Comparison of ENCODE assay signal across 19 cellular contexts in the genomic region with DNA sequence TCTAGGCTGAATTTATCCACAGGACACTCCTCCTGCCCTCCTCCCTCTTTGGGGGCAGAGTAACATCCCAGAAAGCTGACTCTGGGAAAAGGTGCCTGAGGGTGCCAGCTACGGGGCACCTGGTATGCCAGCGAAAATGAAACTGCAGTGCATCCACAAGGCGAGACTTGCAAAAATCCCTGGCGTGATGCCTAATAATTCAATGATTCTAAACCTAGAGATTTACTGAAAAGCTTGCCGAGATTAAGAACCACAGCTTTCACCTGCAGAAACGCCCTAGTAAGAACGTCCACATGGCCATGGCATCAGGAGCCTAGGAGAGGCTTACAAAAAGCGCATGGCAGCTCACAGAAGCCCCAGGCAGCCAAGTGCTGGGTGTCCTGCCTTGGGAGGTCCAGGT. TPM values are rescaled to one million over a fixed set of nuclear protein-coding genes. Genes with fewer than 3 reads are reported as not detected.
DNase-seq lines count a peak whose midpoint lies in the region; ATAC-seq and TF ChIP-seq lines count a peak whose summit lies in the region.
"Had no signal": no experiment of that assay in that cellular context is flagged by ENCODE, and none has a peak within 500 bp of the region (broad histone marks: within the 10 kb centered on the region; RNA-seq: fewer than 3 reads in every experiment).

No MANE protein-coding gene starts in this region.

- H3K4me1 ChIP-seq in MM.1S (ENCODE audit: low read length) = no peaks in the 10 kb centered on the region
- H3K4me1 ChIP-seq in breast epithelium = peaks cover 9 to 10% of the 10 kb centered on the region in 2 donors
- peaks cover 23 to 73% of the 10 kb centered on the region in 2 donors for H3K4me1 ChIP-seq in left lung

- H3K4me3 ChIP-seq in MM.1S (ENCODE audit: low read length) (no peak overlapping the region), breast epithelium (no peak overlapping the region), left lung (no peak overlapping the region)

- H3K9ac ChIP-seq in MM.1S (ENCODE audit: low read length) = no peak overlapping the region
- H3K9ac ChIP-seq: SK-N-SH had no signal

- DNase-seq in D341Med (ENCODE audit: low spot score) (peak; percentile 67), MM.1S (peak; percentile 13), breast epithelium (ENCODE audit: low spot score in 2 of 2) (peak; percentile 7 to 52), left lung (no peak), NCI-H446 (lab: John Stamatoyannopoulos, UW) (no peak), AML-193 (lab: John Stamatoyannopoulos, UW) (no peak), CD1c-positive myeloid dendritic cell (ENCODE audit: extremely low spot score) (no peak)
- DNase-seq: CD8-positive, alpha-beta memory T cell; DMS153; H7; KG1; NCI-H1105 treated with DMSO at 0.1 percent for 48 hours; NCI-H187; NCI-H2171; NCI-H526; PC-3; Right ventricle myocardium superior; SK-N-SH had no signal

- H3K4me2 ChIP-seq in MM.1S (ENCODE audit: low read depth, low read length) = peak overlapping the region; percentile 21; the same call in 1 of the 2 replicates
- H3K4me2 ChIP-seq: SK-N-SH had no signal

- intact Hi-C loops in breast epithelium (cut with DNase I; ENCODE audit: low total_unique reads) (no loop called here), left lung (cut with DNase I) (no loop called here)

- ATAC-seq in left lung (no peak), HG02981 (IDR thresholded peaks at IDR 0.05; ENCODE audit: unreplicated experiment) (no peak)
- ATAC-seq: PC-3 had no signal

- H3K9me3 ChIP-seq in MM.1S (replicated peaks; ENCODE audit: insufficient read depth, low read length) (no peaks in the 10 kb centered on the region), breast epithelium (no peaks in the 10 kb centered on the region), left lung (no peaks in the 10 kb centered on the region)
- H3K9me3 ChIP-seq: SK-N-SH had no signal

- no peaks in the 10 kb centered on the region for H3K27me3 ChIP-seq in MM.1S (replicated peaks; ENCODE audit: insufficient read depth, low read length)
- H3K27me3 ChIP-seq in breast epithelium = no peaks in the 10 kb centered on the region
- no peaks in the 10 kb centered on the region for H3K27me3 ChIP-seq in left lung

- H3F3A ChIP-seq in MM.1S (ENCODE audit: insufficient read depth, low read length) = no peaks in the 10 kb centered on the region

- H3K36me3 ChIP-seq in MM.1S (replicated peaks; ENCODE audit: insufficient read depth, low read length) (no peaks in the 10 kb centered on the region), breast epithelium (no peaks in the 10 kb centered on the region), left lung (no peaks in the 10 kb centered on the region)

- H3K79me2 ChIP-seq in MM.1S (ENCODE audit: low read length) = no peaks in the 10 kb centered on the region

- TF ChIP-seq CTCF in MM.1S (IDR thresholded peaks at IDR 0.05; ENCODE audit: low read length) (no peak), breast epithelium (IDR thresholded peaks at IDR 0.05) (no peak), left lung (IDR thresholded peaks at IDR 0.05) (no peak)

- H2AFZ ChIP-seq in MM.1S (ENCODE audit: low read length) = 0 out of 2 replicates have a peak overlapping the region, but pooled peaks have one; percentile 42

- TF ChIP-seq POLR2A in breast epithelium (IDR thresholded peaks at IDR 0.05) = no peak

- H4K20me1 ChIP-seq in MM.1S (ENCODE audit: insufficient read depth, low read length) = no peaks in the 10 kb centered on the region

- H3K9me2 ChIP-seq in MM.1S (replicated peaks; ENCODE audit: insufficient read depth, low read length) = no peaks in the 10 kb centered on the region
- H3K9me2 ChIP-seq: SK-N-SH had no signal

- H3K27ac ChIP-seq in MM.1S (ENCODE audit: low read length) = no peak overlapping the region
- peak overlapping the region; percentile 14 to 29 for H3K27ac ChIP-seq in breast epithelium
- H3K27ac ChIP-seq in left lung = peak overlapping the region; percentile 6 to 13

RNA-seq across cellular contexts. Expression of a gene that starts 20.9 kb away (rescaled TPM):
- total RNA-seq in breast epithelium (1 to 10 TPM in 2 of 3 donors, under 1 TPM in 1; 0.32 to 4.2 (median 3.6) TPM), left lung (10 to 100 TPM; 16.0 to 19.6 TPM)
- total RNA-seq: CD8-positive, alpha-beta memory T cell had no signal

Comparison
In these comparisons a context has a peak if more than half of its experiments do, and no peak if none do; other contexts are left out.
1. DNase-seq: peak in D341Med (single experiment), MM.1S (single experiment) and breast epithelium (2 of 2); none in left lung (0 of 2), NCI-H446 (0 of 2), AML-193 (0 of 2) and CD1c-positive myeloid dendritic cell (single experiment).